In genomic region chr19:51139299-51140018, GRCh38 we compare ENCODE assay signal across 18 cellular contexts. TPM values are rescaled to one million over a fixed set of nuclear protein-coding genes. Genes with fewer than 3 reads are reported as not detected.
DNase-seq lines count a peak whose midpoint lies in the region; ATAC-seq and TF ChIP-seq lines count a peak whose summit lies in the region.
"Had no signal": no experiment of that assay in that cellular context is flagged by ENCODE, and none has a peak within 500 bp of the region (broad histone marks: within the 10 kb centered on the region; RNA-seq: fewer than 3 reads in every experiment).

No MANE protein-coding gene starts in this region.

- H3K4me2 ChIP-seq in OCI-LY3 (ENCODE audit: low read length) (peak overlapping the region; percentile 36), neuronal stem cell (ENCODE audit: insufficient read depth, low read length, poor library complexity, severe bottlenecking) (no peak overlapping the region)

- no peak overlapping the region for H3K18ac ChIP-seq in neuronal stem cell (ENCODE audit: low read length)

- H3K23ac ChIP-seq in neuronal stem cell (ENCODE audit: low read depth, low read length, poor library complexity), result no peak overlapping the region

- no peak overlapping the region for H3K14ac ChIP-seq in neuronal stem cell (ENCODE audit: low read length)

- H2BK120ac ChIP-seq in neuronal stem cell (ENCODE audit: low read depth, low read length), result no peak overlapping the region

- no peaks in the 10 kb centered on the region for H3K79me2 ChIP-seq in OCI-LY3 (ENCODE audit: low read length)

- no CpG with 5 or more reads among the region's 4 CpGs for WGBS in neuronal stem cell (ENCODE audit: extremely low coverage in 2 of 2, insufficient read length in 2 of 2, insufficient replicate concordance in 1 of 2), 2 donors

- peaks cover 47% of the 10 kb centered on the region for H3K4me1 ChIP-seq in OCI-LY3 (ENCODE audit: low read length)
- no peaks in the 10 kb centered on the region for H3K4me1 ChIP-seq in rectal smooth muscle tissue (ENCODE audit: control insufficient read depth, insufficient read depth, low read length)
- H3K4me1 ChIP-seq in neuronal stem cell (ENCODE audit: control insufficient read depth in 2 of 2, insufficient read depth in 1 of 2, low read depth in 1 of 2, low read length in 2 of 2), result no peaks in the 10 kb centered on the region
- H3K4me1 ChIP-seq: SJCRH30, tibial artery had no signal

- no peak overlapping the region for H3K27ac ChIP-seq in OCI-LY3 (ENCODE audit: low read length)
- H3K27ac ChIP-seq in rectal smooth muscle tissue (ENCODE audit: low read depth, low read length), result peak overlapping the region; percentile 15
- H3K27ac ChIP-seq in neuronal stem cell (replicated peaks; ENCODE audit: low read length), result no peak overlapping the region
- H3K27ac ChIP-seq: SJCRH30, tibial artery had no signal

- H3K9ac ChIP-seq in OCI-LY3 (ENCODE audit: low read length) (no peak overlapping the region), rectal smooth muscle tissue (ENCODE audit: low read length) (no peak overlapping the region), neuronal stem cell (ENCODE audit: low read depth, low read length, poor library complexity) (no peak overlapping the region)

- DNase-seq in GF-D8 (lab: John Stamatoyannopoulos, UW), result peak; percentile 83
- peak; percentile 52 for DNase-seq in globus pallidus (ENCODE audit: low spot score)
- DNase-seq in neuronal stem cell (ENCODE audit: low spot score), result no peak
- DNase-seq in dermis blood vessel endothelial cell, result no peak
- DNase-seq in NK-92 treated with Interleukin-12 subunit alpha and Interleukin-12 subunit beta, amount 100 ng/mL, for 24 hours (lab: John Stamatoyannopoulos, UW), result no peak
- DNase-seq: activated naive CD8-positive, alpha-beta T cell treated with anti-CD3 and anti-CD28 coated beads, Interleukin-2, amount 10 ng/mL, durations not matched to agents 7 days and 5 days; CD4-positive, alpha-beta T cell; cerebellar nuclear complex; kidney; MM.1S; SJCRH30; stimulated activated CD4-positive, alpha-beta T cell treated with anti-CD3 and anti-CD28 coated beads, Interleukin-2, amount 100 ng/mL, for 24 hours had no signal

- no peak overlapping the region for H4K91ac ChIP-seq in neuronal stem cell (ENCODE audit: low read depth, low read length, poor library complexity)

- no peak for ATAC-seq in HG02642 (IDR thresholded peaks at IDR 0.05; ENCODE audit: poor library complexity, unreplicated experiment)

- H3K9me3 ChIP-seq in OCI-LY3 (ENCODE audit: insufficient read depth, low read length), result no peaks in the 10 kb centered on the region; the same call in 1 of the 2 replicates
- no peaks in the 10 kb centered on the region for H3K9me3 ChIP-seq in neuronal stem cell (replicated peaks in 1 of 2; ENCODE audit: control insufficient read depth in 2 of 2, insufficient read depth in 1 of 2, low read depth in 1 of 2, low read length in 2 of 2)
- H3K9me3 ChIP-seq: SJCRH30, tibial artery had no signal

- no peaks in the 10 kb centered on the region for H3K79me1 ChIP-seq in neuronal stem cell (ENCODE audit: low read depth, low read length)

- H3K27me3 ChIP-seq in OCI-LY3 (ENCODE audit: low read depth, low read length), result peaks cover 40% of the 10 kb centered on the region
- H3K27me3 ChIP-seq in rectal smooth muscle tissue (ENCODE audit: control insufficient read depth, insufficient read depth, low read length), result no peaks in the 10 kb centered on the region
- H3K27me3 ChIP-seq in neuronal stem cell (ENCODE audit: control insufficient read depth in 3 of 3, insufficient read depth in 3 of 3, low read depth in 1 of 3, low read length in 3 of 3), result peaks cover 0 to 30% (median 0%) of the 10 kb centered on the region in 3 experiments

- H3K36me3 ChIP-seq in OCI-LY3 (replicated peaks; ENCODE audit: low read depth, low read length) (no peaks in the 10 kb centered on the region), rectal smooth muscle tissue (ENCODE audit: control insufficient read depth, insufficient read depth, low read length) (no peaks in the 10 kb centered on the region), neuronal stem cell (replicated peaks in 1 of 2; ENCODE audit: control insufficient read depth in 2 of 2, insufficient read depth in 2 of 2, low read length in 2 of 2) (no peaks in the 10 kb centered on the region)
- H3K36me3 ChIP-seq: SJCRH30, tibial artery had no signal

- no peaks in the 10 kb centered on the region for H4K20me1 ChIP-seq in OCI-LY3 (ENCODE audit: insufficient read depth, low read length)

- no peak overlapping the region for H2AFZ ChIP-seq in OCI-LY3 (ENCODE audit: low read depth, low read length)
- no peak overlapping the region for H2AFZ ChIP-seq in neuronal stem cell (ENCODE audit: low read length)

- H2AK5ac ChIP-seq in neuronal stem cell (ENCODE audit: low read depth, low read length), result no peak overlapping the region

- TF ChIP-seq CTCF in OCI-LY3 (IDR thresholded peaks at IDR 0.05; ENCODE audit: low read depth, low read length), result no peak

- H2BK12ac ChIP-seq in neuronal stem cell (ENCODE audit: low read length), result no peak overlapping the region

- H4K8ac ChIP-seq in neuronal stem cell (ENCODE audit: low read depth, low read length), result no peak overlapping the region

- no peak overlapping the region for H3K4ac ChIP-seq in neuronal stem cell (ENCODE audit: low read length)

- no peak overlapping the region for H2BK15ac ChIP-seq in neuronal stem cell (ENCODE audit: low read length)

- no peak overlapping the region for H3K4me3 ChIP-seq in OCI-LY3 (ENCODE audit: low read length)
- no peak overlapping the region for H3K4me3 ChIP-seq in rectal smooth muscle tissue (ENCODE audit: low read length)
- H3K4me3 ChIP-seq in neuronal stem cell (ENCODE audit: low read length in 2 of 2), result no peak overlapping the region
- H3K4me3 ChIP-seq: SJCRH30, tibial artery had no signal

- no peak overlapping the region for H2BK5ac ChIP-seq in neuronal stem cell (ENCODE audit: low read length)

RNA-seq across cellular contexts. Expression of gene SIGLEC7, which starts 2.6 kb away (rescaled TPM):
- not detected for polyA plus RNA-seq in neuronal stem cell (2013, experiment 1 of 2)
- not detected for polyA plus RNA-seq in neuronal stem cell (2013, experiment 2 of 2)
- not detected in 2 replicates for total RNA-seq in dermis blood vessel endothelial cell
- total RNA-seq: HT1080, pulmonary artery endothelial cell, SJCRH30 had no signal

RNA-seq across cellular contexts. Expression of gene SIGLEC9, which starts 14.8 kb away (rescaled TPM):
- polyA plus RNA-seq in neuronal stem cell (2013, experiment 1 of 2), result 0.01 TPM
- polyA plus RNA-seq in neuronal stem cell (2013, experiment 2 of 2), result not detected
- total RNA-seq in dermis blood vessel endothelial cell, result 0.19 TPM in 1 of 2 replicates, not detected in the other
- total RNA-seq: pulmonary artery endothelial cell, SJCRH30 had no signal

RNA-seq across cellular contexts. Expression of gene CTU1, which starts 31.2 kb away (rescaled TPM):
- polyA plus RNA-seq in neuronal stem cell (2013, experiment 1 of 2), result 2.5 TPM
- polyA plus RNA-seq in neuronal stem cell (2013, experiment 2 of 2), result 2.5 TPM
- total RNA-seq in dermis blood vessel endothelial cell, result 10.0 and 15.8 TPM in 2 replicates

RNA-seq across cellular contexts. Expression of gene KLK14, which starts 56.8 kb away (rescaled TPM):
- 0.11 TPM for polyA plus RNA-seq in neuronal stem cell (2013, experiment 1 of 2)
- 0.25 TPM for polyA plus RNA-seq in neuronal stem cell (2013, experiment 2 of 2)
- total RNA-seq in dermis blood vessel endothelial cell, result not detected in 2 replicates
- total RNA-seq: HT1080, pulmonary artery endothelial cell, SJCRH30 had no signal

Comparison
In these comparisons a context has a peak if more than half of its experiments do, and no peak if none do; other contexts are left out.
1. DNase-seq: peak in GF-D8 (single experiment) and globus pallidus (single experiment); none in neuronal stem cell (single experiment), dermis blood vessel endothelial cell (single experiment) and NK-92 treated with Interleukin-12 subunit alpha and Interleukin-12 subunit beta, amount 100 ng/mL, for 24 hours (single experiment).